In the genomic region with DNA sequence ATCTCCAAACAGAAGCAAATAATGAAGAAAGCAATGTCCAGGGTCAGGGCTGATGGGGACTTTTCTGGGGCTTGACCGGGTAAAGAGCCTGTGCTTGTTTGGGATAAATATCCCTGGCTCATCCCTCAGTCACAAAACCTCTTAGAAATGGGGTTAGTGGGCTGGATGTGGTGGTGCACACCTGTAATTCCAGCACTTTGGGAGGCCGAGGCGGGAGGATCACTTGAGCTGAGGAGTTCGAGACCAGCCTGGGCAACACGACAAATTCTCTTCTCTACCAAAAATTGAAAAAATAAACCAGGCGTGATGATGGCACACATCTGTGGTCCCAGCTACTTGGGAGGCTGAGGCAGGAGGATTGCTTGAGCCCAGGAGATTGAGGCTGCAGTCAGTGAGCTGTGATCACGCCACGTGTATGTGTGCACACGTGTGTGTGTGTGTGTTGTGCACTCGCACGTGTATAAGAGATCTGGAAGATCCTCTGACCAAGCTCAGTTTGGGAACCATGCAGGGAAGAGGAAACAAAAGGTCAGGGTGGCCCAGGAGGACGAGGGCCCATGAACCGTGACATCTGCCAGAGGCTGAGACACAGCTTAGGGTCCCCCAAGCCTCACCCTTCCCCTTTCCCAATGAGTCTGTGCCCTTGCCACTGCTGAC, we compare ENCODE assay signal across 8 cellular contexts.
"Had no signal": no experiment of that assay in that cellular context is flagged by ENCODE, and none has a peak within 500 bp of the region (broad histone marks: within the 10 kb centered on the region; RNA-seq: fewer than 3 reads in every experiment).

No MANE protein-coding gene starts in this region.

- H3K4me1 Mint-ChIP-seq: IgD-negative memory B cell had no signal

- H3K27ac Mint-ChIP-seq: IgD-negative memory B cell had no signal

- H3K36me3 Mint-ChIP-seq: IgD-negative memory B cell had no signal

- ATAC-seq: K562 had no signal

- H3K4me3 Mint-ChIP-seq: IgD-negative memory B cell had no signal

- DNase-seq: IMR-90, KBM-7, KG1 had no signal

- H3K4me3 ChIP-seq: K562 had no signal

- H3K4me2 ChIP-seq: KMS-11 had no signal

- FAIRE-seq: HTR-8/SVneo, K562 had no signal

- H3K27ac ChIP-seq: HL-60, KMS-11 had no signal

- H3K9ac ChIP-seq: KMS-11 had no signal
